In genomic region chr2:8799004-8799403, GRCh38 we compare ENCODE assay signal across 24 cellular contexts.
"Had no signal": no experiment of that assay in that cellular context is flagged by ENCODE, and none has a peak within 500 bp of the region (broad histone marks: within the 10 kb centered on the region; RNA-seq: fewer than 3 reads in every experiment).

No MANE protein-coding gene starts in this region.

- H3K4me1 ChIP-seq: prostate gland, right atrium auricular region, vagina had no signal

- DNase-seq: activated CD4-positive, alpha-beta T cell treated with anti-CD3 and anti-CD28 coated beads, Interleukin-2, amount 50 U/mL, for 48 hours; activated CD4-positive, CD25-positive, alpha-beta regulatory T cell treated with anti-CD3 and anti-CD28 coated beads, Interleukin-2, amount 50 U/mL, for 72 hours; activated CD8-positive, alpha-beta memory T cell treated with anti-CD3 and anti-CD28 coated beads, Interleukin-2, amount 50 U/mL, for 48 hours; activated effector memory CD4-positive, alpha-beta T cell treated with Interleukin-2 at 50 U/mL for 16 hours; activated naive CD4-positive, alpha-beta T cell treated with anti-CD3 and anti-CD28 coated beads for 36 hours; activated naive CD8-positive, alpha-beta T cell treated with anti-CD3 and anti-CD28 coated beads, Interleukin-2, amount 10 ng/mL, durations not matched to agents 7 days and 5 days; activated T-cell treated with anti-CD3 and anti-CD28 coated beads, Interleukin-2, amount 50 U/mL, for 72 hours; amniotic stem cell; cerebellar nuclear complex; esophagus squamous epithelium; head of caudate nucleus; hypothalamus; left ventricle myocardium superior; midbrain; ovary; stimulated activated CD4-positive, alpha-beta T cell treated with anti-CD3 and anti-CD28 coated beads, Interleukin-4, amount 100 ng/mL, for 4 hours; transverse colon had no signal

- H3K27ac ChIP-seq: coronary artery, esophagus squamous epithelium, gastroesophageal sphincter, ovary, prostate gland, right atrium auricular region, transverse colon, vagina, VCaP had no signal

- H3K36me3 ChIP-seq: ovary had no signal

- H3K4me3 Mint-ChIP-seq: activated naive CD4-positive, alpha-beta T cell treated with anti-CD3 and anti-CD28 coated beads for 36 hours; activated naive CD8-positive, alpha-beta T cell treated with anti-CD3 and anti-CD28 coated beads, Interleukin-2, amount 10 ng/mL, durations not matched to agents 7 days and 5 days; activated T-cell treated with anti-CD3 and anti-CD28 coated beads, Interleukin-2, amount 50 U/mL, for 72 hours; natural killer cell treated with Interleukin-12 subunit alpha and Interleukin-12 subunit beta and Interleukin-15 and Interleukin-18, amount 100 ng/mL, for 72 hours had no signal

- H3K27ac Mint-ChIP-seq: activated naive CD4-positive, alpha-beta T cell treated with anti-CD3 and anti-CD28 coated beads for 36 hours; activated naive CD8-positive, alpha-beta T cell treated with anti-CD3 and anti-CD28 coated beads, Interleukin-2, amount 10 ng/mL, durations not matched to agents 7 days and 5 days; activated T-cell treated with anti-CD3 and anti-CD28 coated beads, Interleukin-2, amount 50 U/mL, for 72 hours had no signal

- H3K27me3 Mint-ChIP-seq: activated naive CD8-positive, alpha-beta T cell treated with anti-CD3 and anti-CD28 coated beads, Interleukin-2, amount 10 ng/mL, durations not matched to agents 7 days and 5 days; natural killer cell treated with Interleukin-12 subunit alpha and Interleukin-12 subunit beta and Interleukin-15 and Interleukin-18, amount 100 ng/mL, for 72 hours had no signal

- H3K9me3 ChIP-seq: esophagus squamous epithelium, gastroesophageal sphincter, ovary, prostate gland, right atrium auricular region, transverse colon, vagina had no signal

- H3K9me3 Mint-ChIP-seq: activated naive CD4-positive, alpha-beta T cell treated with anti-CD3 and anti-CD28 coated beads for 36 hours; activated naive CD8-positive, alpha-beta T cell treated with anti-CD3 and anti-CD28 coated beads, Interleukin-2, amount 10 ng/mL, durations not matched to agents 7 days and 5 days; activated T-cell treated with anti-CD3 and anti-CD28 coated beads, Interleukin-2, amount 50 U/mL, for 72 hours; natural killer cell treated with Interleukin-12 subunit alpha and Interleukin-12 subunit beta and Interleukin-15 and Interleukin-18, amount 100 ng/mL, for 72 hours had no signal

- H3K27me3 ChIP-seq: esophagus squamous epithelium, gastroesophageal sphincter, ovary, right atrium auricular region, transverse colon, vagina had no signal

- H3K4me3 ChIP-seq: coronary artery, esophagus squamous epithelium, gastroesophageal sphincter, ovary, prostate gland, right atrium auricular region, transverse colon, vagina had no signal
